ENCODE assay signal across 1 cellular context in the genomic region with DNA sequence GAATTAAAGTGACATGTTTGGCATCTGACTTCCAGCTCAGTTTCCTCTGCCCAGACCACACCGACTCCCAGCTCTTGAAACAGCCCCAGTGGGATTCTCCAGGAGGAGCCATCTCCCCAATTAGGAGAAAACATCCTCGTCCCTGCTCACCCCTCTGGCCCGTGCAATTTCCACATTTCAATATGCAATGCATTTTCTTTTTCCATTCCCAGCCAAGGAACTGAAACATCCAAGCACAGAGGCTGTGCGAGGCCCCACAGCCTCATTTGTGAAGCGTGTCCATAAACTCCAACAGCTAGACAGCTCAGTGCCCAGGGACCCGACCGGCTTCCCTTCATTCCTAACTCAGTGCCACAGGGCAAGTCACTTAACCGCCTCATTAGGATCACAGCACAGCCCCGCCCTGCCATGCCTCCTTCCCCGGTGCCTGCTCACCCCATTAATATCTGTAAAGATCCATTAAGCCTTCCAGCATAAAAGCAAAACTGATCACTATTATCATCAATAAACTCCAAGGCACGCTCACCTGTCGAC.
TF ChIP-seq lines count a peak whose summit lies in the region.

No MANE protein-coding gene starts in this region.

TF ChIP-seq in WTC11, 78 proteins besides CTCF, POLR2A, EP300 and RAD21 (continued from another document):
- TF ChIP-seq, protein P1, sequence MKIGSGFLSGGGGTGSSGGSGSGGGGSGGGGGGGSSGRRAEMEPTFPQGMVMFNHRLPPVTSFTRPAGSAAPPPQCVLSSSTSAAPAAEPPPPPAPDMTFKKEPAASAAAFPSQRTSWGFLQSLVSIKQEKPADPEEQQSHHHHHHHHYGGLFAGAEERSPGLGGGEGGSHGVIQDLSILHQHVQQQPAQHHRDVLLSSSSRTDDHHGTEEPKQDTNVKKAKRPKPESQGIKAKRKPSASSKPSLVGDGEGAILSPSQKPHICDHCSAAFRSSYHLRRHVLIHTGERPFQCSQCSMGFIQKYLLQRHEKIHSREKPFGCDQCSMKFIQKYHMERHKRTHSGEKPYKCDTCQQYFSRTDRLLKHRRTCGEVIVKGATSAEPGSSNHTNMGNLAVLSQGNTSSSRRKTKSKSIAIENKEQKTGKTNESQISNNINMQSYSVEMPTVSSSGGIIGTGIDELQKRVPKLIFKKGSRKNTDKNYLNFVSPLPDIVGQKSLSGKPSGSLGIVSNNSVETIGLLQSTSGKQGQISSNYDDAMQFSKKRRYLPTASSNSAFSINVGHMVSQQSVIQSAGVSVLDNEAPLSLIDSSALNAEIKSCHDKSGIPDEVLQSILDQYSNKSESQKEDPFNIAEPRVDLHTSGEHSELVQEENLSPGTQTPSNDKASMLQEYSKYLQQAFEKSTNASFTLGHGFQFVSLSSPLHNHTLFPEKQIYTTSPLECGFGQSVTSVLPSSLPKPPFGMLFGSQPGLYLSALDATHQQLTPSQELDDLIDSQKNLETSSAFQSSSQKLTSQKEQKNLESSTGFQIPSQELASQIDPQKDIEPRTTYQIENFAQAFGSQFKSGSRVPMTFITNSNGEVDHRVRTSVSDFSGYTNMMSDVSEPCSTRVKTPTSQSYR (CRISPR knock-in tag; IDR thresholded peaks at IDR 0.05), result no peak
- TF ChIP-seq, protein P2, sequence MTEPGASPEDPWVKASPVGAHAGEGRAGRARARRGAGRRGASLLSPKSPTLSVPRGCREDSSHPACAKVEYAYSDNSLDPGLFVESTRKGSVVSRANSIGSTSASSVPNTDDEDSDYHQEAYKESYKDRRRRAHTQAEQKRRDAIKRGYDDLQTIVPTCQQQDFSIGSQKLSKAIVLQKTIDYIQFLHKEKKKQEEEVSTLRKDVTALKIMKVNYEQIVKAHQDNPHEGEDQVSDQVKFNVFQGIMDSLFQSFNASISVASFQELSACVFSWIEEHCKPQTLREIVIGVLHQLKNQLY (CRISPR knock-in tag; IDR thresholded peaks at IDR 0.05), result no peak
- TF ChIP-seq, protein P3, sequence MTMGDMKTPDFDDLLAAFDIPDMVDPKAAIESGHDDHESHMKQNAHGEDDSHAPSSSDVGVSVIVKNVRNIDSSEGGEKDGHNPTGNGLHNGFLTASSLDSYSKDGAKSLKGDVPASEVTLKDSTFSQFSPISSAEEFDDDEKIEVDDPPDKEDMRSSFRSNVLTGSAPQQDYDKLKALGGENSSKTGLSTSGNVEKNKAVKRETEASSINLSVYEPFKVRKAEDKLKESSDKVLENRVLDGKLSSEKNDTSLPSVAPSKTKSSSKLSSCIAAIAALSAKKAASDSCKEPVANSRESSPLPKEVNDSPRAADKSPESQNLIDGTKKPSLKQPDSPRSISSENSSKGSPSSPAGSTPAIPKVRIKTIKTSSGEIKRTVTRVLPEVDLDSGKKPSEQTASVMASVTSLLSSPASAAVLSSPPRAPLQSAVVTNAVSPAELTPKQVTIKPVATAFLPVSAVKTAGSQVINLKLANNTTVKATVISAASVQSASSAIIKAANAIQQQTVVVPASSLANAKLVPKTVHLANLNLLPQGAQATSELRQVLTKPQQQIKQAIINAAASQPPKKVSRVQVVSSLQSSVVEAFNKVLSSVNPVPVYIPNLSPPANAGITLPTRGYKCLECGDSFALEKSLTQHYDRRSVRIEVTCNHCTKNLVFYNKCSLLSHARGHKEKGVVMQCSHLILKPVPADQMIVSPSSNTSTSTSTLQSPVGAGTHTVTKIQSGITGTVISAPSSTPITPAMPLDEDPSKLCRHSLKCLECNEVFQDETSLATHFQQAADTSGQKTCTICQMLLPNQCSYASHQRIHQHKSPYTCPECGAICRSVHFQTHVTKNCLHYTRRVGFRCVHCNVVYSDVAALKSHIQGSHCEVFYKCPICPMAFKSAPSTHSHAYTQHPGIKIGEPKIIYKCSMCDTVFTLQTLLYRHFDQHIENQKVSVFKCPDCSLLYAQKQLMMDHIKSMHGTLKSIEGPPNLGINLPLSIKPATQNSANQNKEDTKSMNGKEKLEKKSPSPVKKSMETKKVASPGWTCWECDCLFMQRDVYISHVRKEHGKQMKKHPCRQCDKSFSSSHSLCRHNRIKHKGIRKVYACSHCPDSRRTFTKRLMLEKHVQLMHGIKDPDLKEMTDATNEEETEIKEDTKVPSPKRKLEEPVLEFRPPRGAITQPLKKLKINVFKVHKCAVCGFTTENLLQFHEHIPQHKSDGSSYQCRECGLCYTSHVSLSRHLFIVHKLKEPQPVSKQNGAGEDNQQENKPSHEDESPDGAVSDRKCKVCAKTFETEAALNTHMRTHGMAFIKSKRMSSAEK (CRISPR knock-in tag; IDR thresholded peaks at IDR 0.05; ENCODE audit: borderline replicate concordance), result no peak
- TF ChIP-seq MXD4 (CRISPR knock-in tag; IDR thresholded peaks at IDR 0.05; ENCODE audit: borderline replicate concordance), result no peak
- TF ChIP-seq NR2C2 (CRISPR knock-in tag; IDR thresholded peaks at IDR 0.05), result no peak
- no peak for TF ChIP-seq FOXP1 (CRISPR knock-in tag; IDR thresholded peaks at IDR 0.05; ENCODE audit: borderline replicate concordance)
TF ChIP-seq in WTC11: peak in this region for 0.
